8 cellular contexts compared by ENCODE assay signal in the genomic region with DNA sequence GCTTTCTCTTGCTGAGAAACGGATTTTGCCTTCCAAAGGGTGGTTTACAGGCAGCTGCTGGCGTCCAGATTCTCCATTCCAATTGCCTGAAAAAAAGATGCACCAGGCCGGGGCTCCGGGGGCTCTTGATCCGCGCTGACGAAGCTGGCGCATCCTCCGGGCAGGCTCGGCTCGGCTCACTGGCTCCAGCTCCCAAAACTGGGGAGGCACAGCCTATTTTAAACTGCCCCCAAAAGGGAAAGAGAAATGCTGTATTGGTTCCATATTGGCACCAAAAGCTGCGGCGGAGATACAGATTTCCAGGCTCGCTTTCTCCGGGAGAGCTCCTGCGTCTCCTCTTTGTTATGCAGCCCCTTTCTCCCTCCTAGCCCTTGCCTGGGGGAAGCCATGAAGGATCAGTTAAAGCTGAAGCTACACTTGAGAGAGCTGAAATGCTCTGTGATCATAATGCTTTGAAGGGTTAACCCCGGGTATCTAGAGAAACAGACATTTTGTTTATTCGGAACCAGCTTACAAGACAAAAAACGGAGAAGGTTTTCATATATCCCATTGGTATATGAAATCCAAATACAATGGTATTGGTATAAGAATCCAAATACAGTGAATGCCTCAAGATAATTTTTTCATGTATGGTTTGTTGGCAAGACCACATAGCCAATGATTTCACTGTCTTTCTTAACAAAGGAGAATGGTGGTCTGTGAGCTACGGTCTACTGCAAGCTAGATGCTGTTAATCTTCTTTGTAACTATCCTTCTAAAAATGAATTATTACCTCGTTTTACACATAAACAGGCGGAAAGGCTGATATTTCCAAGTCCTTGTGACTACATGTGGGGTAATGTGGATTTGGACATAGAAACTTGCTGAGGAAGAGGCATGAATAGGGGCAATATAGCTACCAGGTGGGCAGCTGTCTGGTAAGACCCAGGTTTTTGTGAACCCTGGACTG. TPM values are rescaled to one million over a fixed set of nuclear protein-coding genes. Genes with fewer than 3 reads are reported as not detected.
A peak's percentile ranks its signal among the peaks of the same experiment; 100 is the strongest.
DNase-seq lines count a peak whose midpoint lies in the region; ATAC-seq and TF ChIP-seq lines count a peak whose summit lies in the region.

No MANE protein-coding gene starts in this region.

- peak; percentile 32 for ATAC-seq in HG03103 (IDR thresholded peaks at IDR 0.05; ENCODE audit: low read depth, unreplicated experiment)

- no peaks in the 10 kb centered on the region for H3K9me3 ChIP-seq in WERI-Rb-1 (ENCODE audit: severe bottlenecking)
- H3K9me3 ChIP-seq in tibial nerve, result no peaks in the 10 kb centered on the region

- H3K27me3 ChIP-seq in WERI-Rb-1 (ENCODE audit: insufficient read depth, low read depth, severe bottlenecking) (peaks cover 35% of the 10 kb centered on the region), tibial nerve (no peaks in the 10 kb centered on the region)

- peaks cover 0 to 48% (median under 1%) of the 10 kb centered on the region in 4 donors for H3K4me1 ChIP-seq in tibial nerve

- TF ChIP-seq EP300 in tibial nerve (IDR thresholded peaks at IDR 0.05), result no peak

- H3K27ac ChIP-seq in WERI-Rb-1, result no peak overlapping the region
- peak overlapping the region; percentile 63 to 95 (median 84) for H3K27ac ChIP-seq in tibial nerve

- H3K36me3 ChIP-seq in WERI-Rb-1 (no peaks in the 10 kb centered on the region), tibial nerve (no peaks in the 10 kb centered on the region)

- TF ChIP-seq CTCF in WERI-Rb-1 (IDR thresholded peaks at IDR 0.05; ENCODE audit: low read depth, low read length), result no peak
- no peak for TF ChIP-seq CTCF in epithelial cell of esophagus (IDR thresholded peaks at IDR 0.05; ENCODE audit: insufficient read depth, low read depth, low read length, missing control alignments)
- TF ChIP-seq CTCF in tibial nerve (IDR thresholded peaks at IDR 0.05), result no peak

- peak; percentile 8 for DNase-seq in NCI-H1694 treated with DMSO at 0.1 percent for 48 hours (lab: John Stamatoyannopoulos, UW)
- no peak for DNase-seq in NCI-H1694 (lab: John Stamatoyannopoulos, UW)
- no peak for DNase-seq in WERI-Rb-1
- DNase-seq in epithelial cell of esophagus (ENCODE audit: low read depth), result no peak
- peak; percentile 61 for DNase-seq in middle frontal gyrus (ENCODE audit: extremely low spot score, low spot score)
- DNase-seq in tibial nerve (ENCODE audit: low spot score in 2 of 2), result no peak
- no peak for DNase-seq in HEK293T (ENCODE audit: extremely low spot score)

- no peak for TF ChIP-seq POLR2A in tibial nerve (IDR thresholded peaks at IDR 0.05)

- peak overlapping the region; percentile 42 for H3K4me3 ChIP-seq in WERI-Rb-1 (ENCODE audit: low read depth, low read length)
- H3K4me3 ChIP-seq in epithelial cell of esophagus (ENCODE audit: low read length), result peak overlapping the region; percentile 23
- peak overlapping the region; percentile 32 to 79 (median 68) for H3K4me3 ChIP-seq in tibial nerve

- 3 to 4% methylated on average over 22 of the region's 22 CpGs for WGBS in tibial nerve, 2 donors

- CTCF ChIA-PET in HEK293T (lab: Yijun Ruan, JAX), result interaction anchor here (0.6 to 1.4 kb wide), 4 partner anchors 11 to 83 kb away, joined by 3 to 5 read pairs (median 4); no protein-coding TSS in a partner anchor

- POLR2A ChIA-PET in HEK293T (lab: Yijun Ruan, JAX), result no interaction called here

TF ChIP-seq in HEK293T, 16 proteins besides CTCF, POLR2A, EP300 and RAD21:
- TF ChIP-seq ARNT (IDR thresholded peaks at IDR 0.05), result no peak
- TF ChIP-seq ZNF384 (IDR thresholded peaks at IDR 0.05), result no peak
- no peak for TF ChIP-seq FOXM1 (IDR thresholded peaks at IDR 0.05; ENCODE audit: borderline replicate concordance)
- TF ChIP-seq L3MBTL2 (conservative IDR thresholded peaks at IDR 0.05), result no peak
- no peak for TF ChIP-seq SP1 (IDR thresholded peaks at IDR 0.05)
- TF ChIP-seq FOXA1 (IDR thresholded peaks at IDR 0.05), result no peak
- TF ChIP-seq FOXK2 (IDR thresholded peaks at IDR 0.05), result no peak
- TF ChIP-seq LEF1 (IDR thresholded peaks at IDR 0.05; ENCODE audit: borderline replicate concordance), result no peak
- TF ChIP-seq ELF4 (IDR thresholded peaks at IDR 0.05), result no peak
- TF ChIP-seq NFRKB (IDR thresholded peaks at IDR 0.05), result no peak
- no peak for TF ChIP-seq SUZ12 (IDR thresholded peaks at IDR 0.05)
- TF ChIP-seq, protein P1, sequence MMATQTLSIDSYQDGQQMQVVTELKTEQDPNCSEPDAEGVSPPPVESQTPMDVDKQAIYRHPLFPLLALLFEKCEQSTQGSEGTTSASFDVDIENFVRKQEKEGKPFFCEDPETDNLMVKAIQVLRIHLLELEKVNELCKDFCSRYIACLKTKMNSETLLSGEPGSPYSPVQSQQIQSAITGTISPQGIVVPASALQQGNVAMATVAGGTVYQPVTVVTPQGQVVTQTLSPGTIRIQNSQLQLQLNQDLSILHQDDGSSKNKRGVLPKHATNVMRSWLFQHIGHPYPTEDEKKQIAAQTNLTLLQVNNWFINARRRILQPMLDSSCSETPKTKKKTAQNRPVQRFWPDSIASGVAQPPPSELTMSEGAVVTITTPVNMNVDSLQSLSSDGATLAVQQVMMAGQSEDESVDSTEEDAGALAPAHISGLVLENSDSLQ (IDR thresholded peaks at IDR 0.05), result no peak
- TF ChIP-seq BHLHE40 (IDR thresholded peaks at IDR 0.05; ENCODE audit: borderline replicate concordance), result no peak
- no peak for TF ChIP-seq HDGF (IDR thresholded peaks at IDR 0.05; ENCODE audit: borderline replicate concordance)
- TF ChIP-seq TARDBP (IDR thresholded peaks at IDR 0.05), result no peak
- TF ChIP-seq CTBP1 (IDR thresholded peaks at IDR 0.05; ENCODE audit: borderline replicate concordance), result no peak

RNA-seq across cellular contexts. Expression of a gene that starts 0.7 kb away (rescaled TPM):
- total RNA-seq in tibial nerve, result 10 to 100 TPM in 2 of 4 donors, 1 to 10 TPM in 2; 4.5 to 12.6 (median 8.7) TPM

RNA-seq across cellular contexts. Expression of a gene that starts 39.6 kb away (rescaled TPM):
- not detected for total RNA-seq in tibial nerve

Comparison
In these comparisons a context has a peak if more than half of its experiments do, and no peak if none do; other contexts are left out.
1. DNase-seq: peak in NCI-H1694 treated with DMSO at 0.1 percent for 48 hours (single experiment) and middle frontal gyrus (single experiment); none in NCI-H1694 (single experiment), WERI-Rb-1 (single experiment), epithelial cell of esophagus (single experiment), tibial nerve (0 of 2) and HEK293T (single experiment).
2. Peak in every context shown above with its lines, with median percentiles within 50 percentile points of each other: H3K4me3 ChIP-seq.